ENCODE assay signal across 27 cellular contexts in the genomic region with DNA sequence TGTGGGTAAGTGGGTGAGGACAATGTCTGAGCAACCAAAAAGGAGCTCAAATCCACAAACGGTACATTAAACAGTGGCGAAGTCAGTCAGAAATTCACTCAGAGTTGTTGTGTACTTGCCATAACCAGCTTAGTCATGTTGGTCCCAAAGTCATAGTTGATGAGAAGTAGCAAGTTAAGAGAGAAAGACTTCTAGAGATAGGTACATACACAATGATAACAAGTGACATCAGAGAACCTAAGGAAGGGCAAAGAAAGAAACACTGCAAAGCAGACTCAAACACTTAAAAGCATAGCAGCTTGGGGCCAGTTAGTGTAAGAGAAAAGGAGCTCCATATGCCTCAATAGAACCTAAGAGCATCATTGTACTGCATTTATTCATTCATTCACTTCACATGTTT.
DNase-seq lines count a peak whose midpoint lies in the region; ATAC-seq, FAIRE-seq and TF ChIP-seq lines count a peak whose summit lies in the region.
"Had no signal": no experiment of that assay in that cellular context is flagged by ENCODE, and none has a peak within 500 bp of the region (broad histone marks: within the 10 kb centered on the region; RNA-seq: fewer than 3 reads in every experiment).

No MANE protein-coding gene starts in this region.

- no peak overlapping the region for H3K4me3 ChIP-seq in GM12865 (ENCODE audit: low read depth, low read length)
- H3K4me3 ChIP-seq: hepatocyte, skin epidermis had no signal

- FAIRE-seq in colon (lab: Jason Lieb, UNC), result peak; percentile 55
- FAIRE-seq: H1 had no signal

- TF ChIP-seq CTCF in GM12865 (IDR thresholded peaks at IDR 0.05; ENCODE audit: insufficient read depth, low read depth, low read length, missing control alignments), result no peak

- ATAC-seq in GM21381 (IDR thresholded peaks at IDR 0.05; ENCODE audit: unreplicated experiment) (peak; percentile 8), HG03354 (IDR thresholded peaks at IDR 0.05; ENCODE audit: poor library complexity, severe bottlenecking, unreplicated experiment) (peak; percentile 12), HG03457 (IDR thresholded peaks at IDR 0.05; ENCODE audit: unreplicated experiment) (no peak), GM21526 (IDR thresholded peaks at IDR 0.05; ENCODE audit: low FRiP score, unreplicated experiment) (no peak)
- ATAC-seq: SK-N-SH treated with all-trans-retinoic acid at 6 μM for 48 hours; stimulated activated naive CD8-positive, alpha-beta T cell treated with anti-CD3 and anti-CD28 coated beads, Interleukin-15, amount 100 ng/mL, for 72 hours; WTC11 had no signal

- DNase-seq in GM12865 (ENCODE audit: low read depth), result peak; percentile 7
- no peak for DNase-seq in NOMO-1 treated with DMSO at 0.1 percent for 48 hours (lab: John Stamatoyannopoulos, UW; ENCODE audit: unreplicated experiment)
- no peak for DNase-seq in NCI-H82 (lab: John Stamatoyannopoulos, UW)
- DNase-seq: activated CD4-positive, alpha-beta memory T cell treated with anti-CD3 and anti-CD28 coated beads, Interleukin-2, amount 10 ng/mL, durations not matched to agents 7 days and 5 days; activated naive CD4-positive, alpha-beta T cell treated with anti-CD3 and anti-CD28 coated beads for 36 hours; caudate nucleus; CD8-positive, alpha-beta memory T cell; DMS79; foreskin fibroblast; KG1; NCI-H1048; NCI-H2029; NCI-H446 treated with DMSO at 0.1 percent for 48 hours; RPMI8226; stimulated activated CD4-positive, alpha-beta T cell treated with anti-CD3 and anti-CD28 coated beads, Interleukin-2, amount 100 ng/mL, for 48 hours; stimulated activated naive CD8-positive, alpha-beta T cell treated with anti-CD3 and anti-CD28 coated beads, Interleukin-15, amount 100 ng/mL, for 72 hours; trophoblast cell had no signal

Comparison
In these comparisons a context has a peak if more than half of its experiments do, and no peak if none do; other contexts are left out.
1. ATAC-seq: peak in GM21381 (single experiment) and HG03354 (single experiment); none in HG03457 (single experiment) and GM21526 (single experiment).